7 cellular contexts compared by ENCODE assay signal in genomic region chr6:31817133-31817928, GRCh38. TPM values are rescaled to one million over a fixed set of nuclear protein-coding genes. Genes with fewer than 3 reads are reported as not detected.
DNase-seq lines count a peak whose midpoint lies in the region; ATAC-seq and TF ChIP-seq lines count a peak whose summit lies in the region.
"Not testable (repeated sequence)": the region's sequence is repeated elsewhere in the genome, so short reads cannot be mapped to it uniquely, and the experiment has no call there.
"Had no signal": no experiment of that assay in that cellular context is flagged by ENCODE, and none has a peak within 500 bp of the region (broad histone marks: within the 10 kb centered on the region; RNA-seq: fewer than 3 reads in every experiment).

No MANE protein-coding gene starts in this region.

- H3K9me2 ChIP-seq in PC-9 (ENCODE audit: insufficient read depth) = not testable (repeated sequence)

- H3K27me3 ChIP-seq in PC-9 (ENCODE audit: insufficient read depth, low read depth); muscle layer of colon (ENCODE audit: control insufficient read depth in 1 of 2, insufficient read depth in 2 of 2, low read length in 2 of 2): not testable (repeated sequence)

- H3K4me2 ChIP-seq in PC-9 = peak overlapping the region; percentile 98

- not testable (repeated sequence) for BruUV-seq in Calu3 (replicated peaks; lab: Mats Ljungman, UMichigan)
- TSS peak; percentile 38 for BruUV-seq in PC-9 (replicated peaks; lab: Mats Ljungman, UMichigan)

- peak overlapping the region; percentile 40 for H3K27ac Mint-ChIP-seq in Calu3 (ENCODE audit: unreplicated experiment)
- H3K27ac Mint-ChIP-seq in activated naive CD8-positive, alpha-beta T cell treated with anti-CD3 and anti-CD28 coated beads, Interleukin-2, amount 10 ng/mL, durations not matched to agents 7 days and 5 days = peak overlapping the region; percentile 91
- H3K27ac Mint-ChIP-seq in stimulated activated naive CD8-positive, alpha-beta T cell treated with anti-CD3 and anti-CD28 coated beads, Interleukin-15, amount 100 ng/mL, for 72 hours = peak overlapping the region; percentile 89 to 91

- not testable (repeated sequence) for H3K9ac ChIP-seq in muscle layer of colon (ENCODE audit: low read length)

- H3K4me3 Mint-ChIP-seq in Calu3 (ENCODE audit: low read depth, unreplicated experiment) = peak overlapping the region; percentile 89
- peak overlapping the region; percentile 91 for H3K4me3 Mint-ChIP-seq in activated naive CD8-positive, alpha-beta T cell treated with anti-CD3 and anti-CD28 coated beads, Interleukin-2, amount 10 ng/mL, durations not matched to agents 7 days and 5 days
- peak overlapping the region; percentile 85 to 91 for H3K4me3 Mint-ChIP-seq in stimulated activated naive CD8-positive, alpha-beta T cell treated with anti-CD3 and anti-CD28 coated beads, Interleukin-15, amount 100 ng/mL, for 72 hours

- peaks cover 19% of the 10 kb centered on the region for H4K20me1 ChIP-seq in PC-9 (ENCODE audit: insufficient read depth)

- H3K27ac ChIP-seq in PC-9 = peak overlapping the region; percentile 98; the same call in 1 of the 2 replicates
- H3K27ac ChIP-seq in muscle layer of colon (ENCODE audit: low read depth, low read length) = peak overlapping the region; percentile 75

- H3F3A ChIP-seq in PC-9 (ENCODE audit: insufficient read depth, low read depth) = peaks cover 65% of the 10 kb centered on the region

- intact Hi-C loops in Calu3 (cut with micrococcal nuclease; ENCODE audit: unreplicated experiment); PC-9 (cut with micrococcal nuclease; ENCODE audit: unreplicated experiment): not testable (repeated sequence)

- peak; percentile 37 for ATAC-seq in activated naive CD8-positive, alpha-beta T cell treated with anti-CD3 and anti-CD28 coated beads, Interleukin-2, amount 10 ng/mL, durations not matched to agents 7 days and 5 days (ENCODE audit: low read depth)
- peak; percentile 54 for ATAC-seq in stimulated activated naive CD8-positive, alpha-beta T cell treated with anti-CD3 and anti-CD28 coated beads, Interleukin-15, amount 100 ng/mL, for 72 hours

- not testable (repeated sequence) for H3K27me3 Mint-ChIP-seq in Calu3 (ENCODE audit: unreplicated experiment); activated naive CD8-positive, alpha-beta T cell treated with anti-CD3 and anti-CD28 coated beads, Interleukin-2, amount 10 ng/mL, durations not matched to agents 7 days and 5 days; stimulated activated naive CD8-positive, alpha-beta T cell treated with anti-CD3 and anti-CD28 coated beads, Interleukin-15, amount 100 ng/mL, for 72 hours

- TF ChIP-seq CTCF in Calu3 (IDR thresholded peaks at IDR 0.05; ENCODE audit: unreplicated experiment); PC-9 (conservative IDR thresholded peaks at IDR 0.05); fibroblast of the aortic adventitia (IDR thresholded peaks at IDR 0.05; ENCODE audit: insufficient read depth, low read length): not testable (repeated sequence)

- H3K9me3 Mint-ChIP-seq in Calu3 (ENCODE audit: low read depth, unreplicated experiment); activated naive CD8-positive, alpha-beta T cell treated with anti-CD3 and anti-CD28 coated beads, Interleukin-2, amount 10 ng/mL, durations not matched to agents 7 days and 5 days; stimulated activated naive CD8-positive, alpha-beta T cell treated with anti-CD3 and anti-CD28 coated beads, Interleukin-15, amount 100 ng/mL, for 72 hours: not testable (repeated sequence)

- peaks cover 75% of the 10 kb centered on the region for H3K36me3 Mint-ChIP-seq in Calu3 (ENCODE audit: insufficient read depth, unreplicated experiment)
- not testable (repeated sequence) for H3K36me3 Mint-ChIP-seq in activated naive CD8-positive, alpha-beta T cell treated with anti-CD3 and anti-CD28 coated beads, Interleukin-2, amount 10 ng/mL, durations not matched to agents 7 days and 5 days

- peak overlapping the region; percentile 81 for H3K4me3 ChIP-seq in PC-9
- peak overlapping the region; percentile 61 for H3K4me3 ChIP-seq in fibroblast of the aortic adventitia (ENCODE audit: low read depth, low read length)
- peak overlapping the region; percentile 44 to 47 for H3K4me3 ChIP-seq in muscle layer of colon (ENCODE audit: low read depth in 1 of 2, low read length in 2 of 2)

- H3K4me1 Mint-ChIP-seq in Calu3 (ENCODE audit: low read depth, unreplicated experiment) = peaks cover 42% of the 10 kb centered on the region
- H3K4me1 Mint-ChIP-seq in activated naive CD8-positive, alpha-beta T cell treated with anti-CD3 and anti-CD28 coated beads, Interleukin-2, amount 10 ng/mL, durations not matched to agents 7 days and 5 days = peaks cover 25% of the 10 kb centered on the region
- H3K4me1 Mint-ChIP-seq in stimulated activated naive CD8-positive, alpha-beta T cell treated with anti-CD3 and anti-CD28 coated beads, Interleukin-15, amount 100 ng/mL, for 72 hours = peaks cover 59% of the 10 kb centered on the region

- not testable (repeated sequence) for DNase-seq in Calu3; PC-9; fibroblast of the aortic adventitia (ENCODE audit: low read depth)
- DNase-seq in activated naive CD8-positive, alpha-beta T cell treated with anti-CD3 and anti-CD28 coated beads, Interleukin-2, amount 10 ng/mL, durations not matched to agents 7 days and 5 days = peak; percentile 63
- peak in 1 of 2 donors; percentile 34 for DNase-seq in stimulated activated naive CD8-positive, alpha-beta T cell treated with anti-CD3 and anti-CD28 coated beads, Interleukin-15, amount 100 ng/mL, for 72 hours

- H3K4me1 ChIP-seq in PC-9 (replicated peaks; ENCODE audit: insufficient read depth) (peaks cover 38% of the 10 kb centered on the region), muscle layer of colon (ENCODE audit: insufficient read depth, low read length) (peaks cover 37% of the 10 kb centered on the region)

- peaks cover 64% of the 10 kb centered on the region for H3K79me2 ChIP-seq in PC-9 (ENCODE audit: low read depth)

- POLR2A ChIA-PET in PC-9 (lab: Charles Lee; ENCODE audit: unreplicated experiment) = interaction anchor here (0.7 kb wide), 1 partner anchor 219 kb away, joined by 3 read pairs; no protein-coding TSS in a partner anchor
- POLR2A ChIA-PET in activated naive CD8-positive, alpha-beta T cell treated with anti-CD3 and anti-CD28 coated beads, Interleukin-2, amount 10 ng/mL, durations not matched to agents 7 days and 5 days (lab: Charles Lee) = interaction anchor here (0.6 to 2.0 kb wide), 10 partner anchors 9 to 156 kb away, joined by 3 to 8 read pairs (median 4); partner anchors contain the start of genes C6orf47, CLIC1, DDAH2 and HSPA1B

- H2AFZ ChIP-seq in PC-9 = not testable (repeated sequence)

- not testable (repeated sequence) for H3K9me3 ChIP-seq in PC-9 (ENCODE audit: insufficient read depth, low read depth); muscle layer of colon (ENCODE audit: low read length)

- CTCF ChIA-PET in Calu3 (lab: Charles Lee) = interaction anchor here (0.6 to 1.0 kb wide), 3 partner anchors 11 to 22 kb away, joined by 3 to 4 read pairs (median 3); partner anchors contain the start of genes LSM2 and VARS1
- CTCF ChIA-PET in PC-9 (lab: Charles Lee) = not testable (repeated sequence)

- not testable (repeated sequence) for H3K36me3 ChIP-seq in PC-9 (ENCODE audit: low read depth); muscle layer of colon (ENCODE audit: insufficient read depth, low read length)

RNA-seq across cellular contexts. Expression of gene HSPA1A, which starts 2.0 kb away (rescaled TPM):
- total RNA-seq in Calu3 (2022) (1,238 and 1,263 TPM in 2 replicates), PC-9 (2021) (378 and 385 TPM in 2 replicates), fibroblast of the aortic adventitia (ENCODE audit: low replicate concordance) (52.8 and 76.9 TPM in 2 replicates)
- total RNA-seq in activated naive CD8-positive, alpha-beta T cell treated with anti-CD3 and anti-CD28 coated beads, Interleukin-2, amount 10 ng/mL, durations not matched to agents 7 days and 5 days = 10 to 100 TPM; 62.2 to 63.5 TPM
- total RNA-seq: SJCRH30 had no signal

RNA-seq across cellular contexts. Expression of gene HSPA1L, which starts 2.2 kb away (rescaled TPM):
- total RNA-seq in Calu3 (2022) = 4.2 and 4.3 TPM in 2 replicates
- total RNA-seq in PC-9 (2021) = 2.3 and 2.6 TPM in 2 replicates
- total RNA-seq in activated naive CD8-positive, alpha-beta T cell treated with anti-CD3 and anti-CD28 coated beads, Interleukin-2, amount 10 ng/mL, durations not matched to agents 7 days and 5 days = 1 to 10 TPM; 3.3 to 4.5 TPM
- total RNA-seq in fibroblast of the aortic adventitia (ENCODE audit: low replicate concordance) = 1.4 and 2.4 TPM in 2 replicates

RNA-seq across cellular contexts. Expression of gene HSPA1B, which starts 10.2 kb away (rescaled TPM):
- total RNA-seq in Calu3 (2022) (687 and 705 TPM in 2 replicates), PC-9 (2021) (334 and 340 TPM in 2 replicates), fibroblast of the aortic adventitia (ENCODE audit: low replicate concordance) (62.0 and 112 TPM in 2 replicates)
- total RNA-seq in activated naive CD8-positive, alpha-beta T cell treated with anti-CD3 and anti-CD28 coated beads, Interleukin-2, amount 10 ng/mL, durations not matched to agents 7 days and 5 days = 10 to 100 TPM; 49.0 to 55.7 TPM

RNA-seq across cellular contexts. Expression of gene LSM2, which starts 10.6 kb away (rescaled TPM):
- total RNA-seq in Calu3 (2022) (126 and 144 TPM in 2 replicates), PC-9 (2021) (67.5 and 74.3 TPM in 2 replicates), fibroblast of the aortic adventitia (ENCODE audit: low replicate concordance) (49.5 and 88.3 TPM in 2 replicates)
- total RNA-seq in activated naive CD8-positive, alpha-beta T cell treated with anti-CD3 and anti-CD28 coated beads, Interleukin-2, amount 10 ng/mL, durations not matched to agents 7 days and 5 days = 10 to 100 TPM; 89.9 to 97.9 TPM

RNA-seq across cellular contexts. Expression of gene VARS1, which starts 21.8 kb away (rescaled TPM):
- total RNA-seq in Calu3 (2022) (316 and 331 TPM in 2 replicates), PC-9 (2021) (99.6 and 124 TPM in 2 replicates), fibroblast of the aortic adventitia (ENCODE audit: low replicate concordance) (19.6 and 68.8 TPM in 2 replicates)
- 10 to 100 TPM; 68.2 to 75.3 TPM for total RNA-seq in activated naive CD8-positive, alpha-beta T cell treated with anti-CD3 and anti-CD28 coated beads, Interleukin-2, amount 10 ng/mL, durations not matched to agents 7 days and 5 days

Comparison
In these comparisons a context has a peak if more than half of its experiments do, and no peak if none do; other contexts are left out.
1. H3K27ac Mint-ChIP-seq: peak in every context shown above with its lines; median percentile 91 in activated naive CD8-positive, alpha-beta T cell treated with anti-CD3 and anti-CD28 coated beads, Interleukin-2, amount 10 ng/mL, durations not matched to agents 7 days and 5 days; 90 in stimulated activated naive CD8-positive, alpha-beta T cell treated with anti-CD3 and anti-CD28 coated beads, Interleukin-15, amount 100 ng/mL, for 72 hours; 40 in Calu3.